ENCODE assay signal across 23 cellular contexts in genomic region chr4:178066338-178066941, GRCh38.
DNase-seq lines count a peak whose midpoint lies in the region; ATAC-seq and TF ChIP-seq lines count a peak whose summit lies in the region.
"Had no signal": no experiment of that assay in that cellular context is flagged by ENCODE, and none has a peak within 500 bp of the region (broad histone marks: within the 10 kb centered on the region; RNA-seq: fewer than 3 reads in every experiment).

No MANE protein-coding gene starts in this region.

- no peaks in the 10 kb centered on the region for H3K36me3 ChIP-seq in neural cell (ENCODE audit: insufficient read depth, low read length)
- H3K36me3 ChIP-seq: BE2C, BLaER1 had no signal

- H3K27ac ChIP-seq in neural cell (ENCODE audit: low read length): no peak overlapping the region
- H3K27ac ChIP-seq: BLaER1 had no signal

- H3F3A ChIP-seq in neural cell (ENCODE audit: insufficient read depth, low read length, poor library complexity, severe bottlenecking): no peaks in the 10 kb centered on the region

- H3K4me2 ChIP-seq in neural cell (ENCODE audit: low read length): no peak overlapping the region
- H3K4me2 ChIP-seq: BLaER1 had no signal

- TF ChIP-seq CTCF in neural cell (IDR thresholded peaks at IDR 0.05; ENCODE audit: poor library complexity, severe bottlenecking) (no peak), omental fat pad (IDR thresholded peaks at IDR 0.05) (no peak)

- H2AFZ ChIP-seq in neural cell (ENCODE audit: low read depth, low read length): no peak overlapping the region

- no peaks in the 10 kb centered on the region for H4K20me1 ChIP-seq in neural cell (ENCODE audit: insufficient read depth)
- H4K20me1 ChIP-seq: BLaER1 had no signal

- no peaks in the 10 kb centered on the region for H3K9me3 ChIP-seq in neural cell (ENCODE audit: low read length)
- H3K9me3 ChIP-seq: BE2C, BLaER1 had no signal

- H3K27me3 ChIP-seq in neural cell (ENCODE audit: insufficient read depth, low read depth, low read length): no peaks in the 10 kb centered on the region
- H3K27me3 ChIP-seq: BE2C, BLaER1 had no signal

- TF ChIP-seq RAD21 in neural cell (conservative IDR thresholded peaks at IDR 0.05): no peak

- H3K9ac ChIP-seq in neural cell (ENCODE audit: low read length): no peak overlapping the region
- H3K9ac ChIP-seq: BLaER1 had no signal

- DNase-seq in NCI-H69 (lab: John Stamatoyannopoulos, UW) (peak; percentile 6), SK-N-DZ (ENCODE audit: low spot score) (peak; percentile 31), medulla oblongata (ENCODE audit: extremely low spot score) (no peak), omental fat pad (ENCODE audit: low spot score) (no peak), SKM-1 (lab: John Stamatoyannopoulos, UW; ENCODE audit: unreplicated experiment) (no peak)
- DNase-seq: 8988T; ACHN; BE2C; C1 segment of cervical spinal cord; CD4-positive, alpha-beta memory T cell; CD4-positive, CD25-positive, alpha-beta regulatory T cell; CD8-positive, alpha-beta memory T cell; COR-L47; DMS 273 treated with DMSO at 0.1 percent for 48 hours; DMS153; DMS53; DMS79; DND-41; EL; GDM1 had no signal

- no peaks in the 10 kb centered on the region for H3K79me2 ChIP-seq in neural cell (replicated peaks; ENCODE audit: insufficient read depth, low read length)

- H3K4me3 ChIP-seq in neural cell (ENCODE audit: low read length): peak overlapping the region; percentile 17
- H3K4me3 ChIP-seq: BLaER1, GM12878 had no signal

- H3K9me2 ChIP-seq in neural cell (ENCODE audit: insufficient read depth, low read length): no peaks in the 10 kb centered on the region

- TF ChIP-seq EP300 in neural cell (conservative IDR thresholded peaks at IDR 0.05; ENCODE audit: poor library complexity, severe bottlenecking): peak; percentile 96

- no peak for ATAC-seq in omental fat pad (ENCODE audit: low FRiP score)
- ATAC-seq: GM12878 had no signal

TF ChIP-seq in neural cell, 6 proteins besides CTCF, POLR2A, EP300 and RAD21:
- peak; percentile 59 for TF ChIP-seq REST (IDR thresholded peaks at IDR 0.05; ENCODE audit: borderline replicate concordance)
- peak; percentile 69 for TF ChIP-seq POLR2AphosphoS5 (IDR thresholded peaks at IDR 0.05)
- no peak for TF ChIP-seq MXI1 (conservative IDR thresholded peaks at IDR 0.05; ENCODE audit: poor library complexity, severe bottlenecking)

Comparison
In these comparisons a context has a peak if more than half of its experiments do, and no peak if none do; other contexts are left out.
1. DNase-seq: peak in NCI-H69 (single experiment) and SK-N-DZ (single experiment); none in medulla oblongata (single experiment), omental fat pad (single experiment) and SKM-1 (single experiment).